ENCODE assay signal across 7 cellular contexts in the genomic region with DNA sequence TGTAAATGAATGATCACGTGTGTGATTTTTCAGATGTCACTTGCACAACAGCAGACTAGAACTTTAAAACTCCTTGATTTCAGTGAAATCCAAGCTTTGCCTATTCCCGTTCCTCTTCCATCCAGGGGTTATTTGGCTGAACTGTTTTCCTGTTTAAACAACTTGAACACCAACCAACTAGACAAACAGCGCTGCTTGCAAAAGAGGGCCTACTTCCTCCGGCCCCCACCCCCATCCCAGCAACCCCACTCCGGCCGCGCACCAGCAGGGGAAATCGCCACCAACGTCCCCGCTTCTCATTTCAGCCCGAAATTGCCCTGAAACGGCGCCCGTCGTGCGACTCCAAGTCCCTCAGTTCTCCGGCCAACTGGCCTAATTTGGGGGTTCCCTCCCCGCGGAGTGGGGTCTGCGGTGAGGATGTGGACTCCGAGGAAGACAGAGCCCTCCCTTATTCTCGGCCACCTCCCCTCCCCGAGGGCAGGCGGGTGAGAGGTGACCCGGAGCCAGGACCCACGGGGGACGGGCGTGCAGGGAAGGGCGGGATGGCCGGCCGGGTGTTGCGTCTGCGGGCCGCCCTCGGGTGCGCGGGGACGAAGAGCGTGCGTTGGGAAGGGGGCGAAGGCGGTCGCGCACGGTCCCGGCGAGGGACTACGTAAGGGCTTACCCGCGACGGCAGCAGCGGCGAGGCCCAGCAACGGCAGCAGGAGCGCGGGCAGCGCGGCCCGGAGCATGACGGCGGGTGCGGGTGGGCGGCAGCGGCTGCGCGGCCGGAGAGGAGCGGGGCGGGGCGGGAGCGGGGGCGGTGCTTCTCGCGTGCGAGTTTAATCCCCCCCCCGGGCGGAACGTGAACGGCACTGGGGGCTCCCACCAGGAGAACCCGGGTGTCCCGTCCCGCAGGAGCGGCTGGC. TPM values are rescaled to one million over a fixed set of nuclear protein-coding genes. Genes with fewer than 3 reads are reported as not detected.
DNase-seq lines count a peak whose midpoint lies in the region; ATAC-seq and TF ChIP-seq lines count a peak whose summit lies in the region.

A gene with protein sequence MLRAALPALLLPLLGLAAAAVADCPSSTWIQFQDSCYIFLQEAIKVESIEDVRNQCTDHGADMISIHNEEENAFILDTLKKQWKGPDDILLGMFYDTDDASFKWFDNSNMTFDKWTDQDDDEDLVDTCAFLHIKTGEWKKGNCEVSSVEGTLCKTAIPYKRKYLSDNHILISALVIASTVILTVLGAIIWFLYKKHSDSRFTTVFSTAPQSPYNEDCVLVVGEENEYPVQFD (minus strand): TSS at position 741 of the 908 bp plus-strand sequence. CDS start 10 bp downstream, at position 731.

- peak within 1 kb of the TSS; percentile 6 for H3K9ac ChIP-seq in H9 (ENCODE audit: extremely low read depth, insufficient read length, low read length)

- H3K79me1 ChIP-seq in H9 (ENCODE audit: insufficient read depth, low read depth, low read length, poor library complexity, severe bottlenecking): no peaks in the 10 kb centered on the region

- no peak within 1 kb of the TSS for H4K91ac ChIP-seq in H9 (ENCODE audit: insufficient read length, low read depth, low read length)

- no peaks in the 10 kb centered on the region for H4K20me1 ChIP-seq in H9 (ENCODE audit: control insufficient read depth, insufficient read depth, insufficient read length)

- WGBS in H9 (ENCODE audit: extremely low coverage, insufficient read length, low lambda C conversion rate): no CpG with 5 or more reads among the region's 83 CpGs

- no peak within 1 kb of the TSS for H3K27ac Mint-ChIP-seq in H9
- H3K27ac Mint-ChIP-seq in naive thymus-derived CD8-positive, alpha-beta T cell: peak within 1 kb of the TSS in 7 of 10 donors; percentile 11 to 87 (median 39)

- H3K23ac ChIP-seq in H9 (ENCODE audit: insufficient read length, low read depth, low read length): no peak within 1 kb of the TSS

- peak within 1 kb of the TSS; percentile 68 for H3K14ac ChIP-seq in H9 (ENCODE audit: insufficient read depth, low read length)

- H3K27me3 ChIP-seq in H9 (ENCODE audit: insufficient read depth, low read length): peaks cover 12% of the 10 kb centered on the region; the same call in 1 of the 2 replicates

- H3K36me3 Mint-ChIP-seq in H9 (ENCODE audit: insufficient read depth in 1 of 3, low read depth in 3 of 3): no peaks in the 10 kb centered on the region
- H3K36me3 Mint-ChIP-seq in naive thymus-derived CD8-positive, alpha-beta T cell: no peaks in the 10 kb centered on the region

- H3T11ph ChIP-seq in H9 (ENCODE audit: low read length): no peak within 1 kb of the TSS

- H3K18ac ChIP-seq in H9 (ENCODE audit: insufficient read length, low read depth, low read length): no peak within 1 kb of the TSS

- no peak within 1 kb of the TSS for H2BK20ac ChIP-seq in H9 (ENCODE audit: low read depth, low read length, poor library complexity, severe bottlenecking)

- H2BK15ac ChIP-seq in H9 (ENCODE audit: low read depth, low read length): no peak within 1 kb of the TSS

- peak within 1 kb of the TSS; percentile 85 for H3K4me3 ChIP-seq in GM12875 (ENCODE audit: low read depth, low read length)

- no peak within 1 kb of the TSS for H2BK120ac ChIP-seq in H9 (ENCODE audit: low read depth, low read length, poor library complexity, severe bottlenecking)

- H3K4ac ChIP-seq in H9 (ENCODE audit: low read depth, low read length): no peak within 1 kb of the TSS

- ATAC-seq in naive thymus-derived CD8-positive, alpha-beta T cell: peak; percentile 76 to 85

- H2BK12ac ChIP-seq in H9 (ENCODE audit: insufficient read length, low read depth, low read length): no peak within 1 kb of the TSS

- H2AFZ ChIP-seq in H9 (ENCODE audit: low read length): no peak within 1 kb of the TSS

- POLR2A ChIA-PET in naive thymus-derived CD8-positive, alpha-beta T cell (lab: Charles Lee): interaction anchor here (0.9 kb wide), 1 partner anchor 106 kb away, joined by 5 read pairs; no protein-coding TSS in a partner anchor

- H3K4me1 Mint-ChIP-seq in H9: peaks cover 7 to 12% of the 10 kb centered on the region in 2 experiments
- peaks cover 5 to 42% (median 24%) of the 10 kb centered on the region in 4 donors for H3K4me1 Mint-ChIP-seq in naive thymus-derived CD8-positive, alpha-beta T cell

- no peak within 1 kb of the TSS for H4K8ac ChIP-seq in H9 (replicated peaks; ENCODE audit: insufficient read length, low read depth, low read length)

- no peaks in the 10 kb centered on the region for H3K4me1 ChIP-seq in H9 (ENCODE audit: insufficient read depth, low read length)

- H3K27me3 Mint-ChIP-seq in H9 (ENCODE audit: low read depth): peaks cover 59% of the 10 kb centered on the region
- H3K27me3 Mint-ChIP-seq in naive thymus-derived CD8-positive, alpha-beta T cell: peaks cover 0 to 14% (median 4%) of the 10 kb centered on the region in 5 donors

- H3K27ac ChIP-seq in H9 (ENCODE audit: insufficient read length, low read depth, low read length): no peak within 1 kb of the TSS

- H4K5ac ChIP-seq in H9 (ENCODE audit: insufficient read length, low read depth, low read length): no peak within 1 kb of the TSS

- H3K79me2 ChIP-seq in H9 (ENCODE audit: insufficient read depth, low read length): no peaks in the 10 kb centered on the region

- H3K56ac ChIP-seq in H9 (ENCODE audit: insufficient read length, low read depth, low read length): no peak within 1 kb of the TSS

- no peak within 1 kb of the TSS for H2BK5ac ChIP-seq in H9 (ENCODE audit: insufficient read length, low read length)

- peak; percentile 48 for DNase-seq in H9
- peak; percentile 86 for DNase-seq in NCI-H2227 (lab: John Stamatoyannopoulos, UW; ENCODE audit: unreplicated experiment)
- peak; percentile 40 to 57 for DNase-seq in activated T-cell treated with anti-CD3 and anti-CD28 coated beads, Interleukin-2, amount 50 U/mL, for 48 hours
- peak; percentile 45 for DNase-seq in fibroblast of peridontal ligament (ENCODE audit: extremely low read depth)
- DNase-seq in naive thymus-derived CD8-positive, alpha-beta T cell: peak; percentile 3 to 66 (median 26)

- peak within 1 kb of the TSS; percentile 72 to 84 for H3K4me3 Mint-ChIP-seq in H9
- H3K4me3 Mint-ChIP-seq in naive thymus-derived CD8-positive, alpha-beta T cell: peak within 1 kb of the TSS; percentile 76 to 90 (median 84)

- H2AK5ac ChIP-seq in H9 (ENCODE audit: insufficient read length, low read length): no peak within 1 kb of the TSS

- peak within 1 kb of the TSS; percentile 44 for H3K4me2 ChIP-seq in H9 (ENCODE audit: insufficient read depth, insufficient read length, low read length)

- H3K9me3 ChIP-seq in H9 (ENCODE audit: control insufficient read depth, low read depth, low read length): no peaks in the 10 kb centered on the region

- TF ChIP-seq CTCF in GM12875 (IDR thresholded peaks at IDR 0.05; ENCODE audit: borderline replicate concordance, insufficient read depth, low read depth, low read length) (no peak), H9 (conservative IDR thresholded peaks at IDR 0.05) (no peak), subcutaneous adipose tissue (IDR thresholded peaks at IDR 0.05; ENCODE audit: low read depth) (no peak)

- no peaks in the 10 kb centered on the region for H3K9me3 Mint-ChIP-seq in H9
- H3K9me3 Mint-ChIP-seq in naive thymus-derived CD8-positive, alpha-beta T cell: no peaks in the 10 kb centered on the region

- H3K23me2 ChIP-seq in H9 (ENCODE audit: insufficient read length, low read depth, low read length, poor library complexity, severe bottlenecking): peaks cover 4% of the 10 kb centered on the region

RNA-seq across cellular contexts. Expression of the gene that starts here (rescaled TPM):
- total RNA-seq in H9 (2021) (0.68 and 0.86 TPM in 2 replicates), subcutaneous adipose tissue (100 to 1,000 TPM in 3 of 4 donors, 10 to 100 TPM in 1; 88.9 to 270 (median 170) TPM)
- 1 to 10 TPM; 1.3 to 1.8 TPM for total RNA-seq in naive thymus-derived CD8-positive, alpha-beta T cell
- under 1 TPM; 0.19 to 0.82 (median 0.34) TPM for polyA plus RNA-seq in naive thymus-derived CD8-positive, alpha-beta T cell

Comparison
In these comparisons a context has a peak if more than half of its experiments do, and no peak if none do; other contexts are left out.
1. RNA of the gene that starts here (total RNA-seq): 88.9 to 270 TPM in subcutaneous adipose tissue; 1.3 to 1.8 TPM in naive thymus-derived CD8-positive, alpha-beta T cell and 0.68 to 0.86 TPM in H9; every median in the first group is over 10 times any median in the second.
2. Peak in DNase-seq, H3K9ac ChIP-seq and H3K4me2 ChIP-seq in H9; RNA of the gene not detected or under 1 TPM.
3. DNase-seq: peak in every context shown above with its lines; median percentile 86 in NCI-H2227; 48 in activated T-cell treated with anti-CD3 and anti-CD28 coated beads, Interleukin-2, amount 50 U/mL, for 48 hours; 48 in H9; 45 in fibroblast of peridontal ligament; 26 in naive thymus-derived CD8-positive, alpha-beta T cell.
4. H3K27ac Mint-ChIP-seq: peak in naive thymus-derived CD8-positive, alpha-beta T cell (7 of 10); none in H9 (0 of 3).